Comparison of ENCODE assay signal across 8 cellular contexts in the genomic region with DNA sequence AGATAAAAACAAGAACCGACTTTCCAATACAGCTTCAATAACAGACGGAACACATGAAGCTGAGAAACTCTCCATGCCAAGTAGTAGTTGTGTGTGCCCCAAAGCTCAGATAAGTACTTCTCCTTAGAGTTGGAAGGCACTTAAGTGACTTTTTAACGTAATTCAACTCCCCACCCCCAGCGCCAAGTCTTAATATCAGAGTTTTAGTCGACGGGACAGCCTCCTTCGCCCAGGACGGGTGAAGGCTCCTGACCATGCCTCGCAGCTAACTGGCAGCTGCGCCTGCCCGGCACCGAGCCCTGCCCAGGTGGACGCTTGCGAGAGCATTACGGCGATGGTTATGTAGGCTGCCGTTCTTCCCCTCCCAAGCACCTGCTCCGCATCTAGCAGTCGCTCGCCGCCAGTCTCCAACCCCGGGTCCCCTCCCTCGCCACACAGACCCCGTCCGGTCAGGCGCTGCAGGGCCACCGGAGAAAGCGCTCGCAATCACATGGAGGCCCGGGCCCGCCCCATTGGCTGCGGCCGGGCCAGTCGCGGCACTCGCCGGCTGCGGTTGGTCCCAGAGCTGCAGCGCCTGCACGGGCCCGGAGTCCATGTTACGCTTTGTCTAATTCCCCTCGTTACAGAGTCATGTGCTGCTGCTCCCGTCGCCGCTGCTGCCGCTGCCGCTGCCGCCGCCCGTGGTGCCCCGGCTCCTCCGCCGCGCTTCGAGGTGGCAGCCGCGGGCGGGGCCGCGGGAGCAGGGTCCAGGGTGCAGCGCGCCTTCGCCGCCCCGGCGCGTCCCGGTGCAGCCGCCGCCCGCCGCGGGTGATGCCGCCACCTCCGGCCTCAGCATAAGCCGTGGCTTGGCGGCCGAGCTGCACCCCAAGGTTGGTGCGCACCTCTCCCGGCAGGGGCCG. TPM values are rescaled to one million over a fixed set of nuclear protein-coding genes. Genes with fewer than 3 reads are reported as not detected.
DNase-seq lines count a peak whose midpoint lies in the region; ATAC-seq and TF ChIP-seq lines count a peak whose summit lies in the region.

TSS of gene LRRC8D (plus strand) at position 610 of the 899 bp plus-strand sequence. CDS start 112,037 bp downstream, outside the sequence.

- H3K4me3 ChIP-seq in Jurkat, Clone E6-1 (ENCODE audit: low read length), result peak within 1 kb of the TSS; percentile 71
- peak within 1 kb of the TSS; percentile 66 to 76 for H3K4me3 ChIP-seq in Panc1 (ENCODE audit: low read depth in 2 of 2, low read length in 2 of 2)

- peak within 1 kb of the TSS; percentile 84 for H3K4me3 Mint-ChIP-seq in activated T-helper 1 cell treated with anti-CD3 and anti-CD28 coated beads, Interleukin-12 subunit alpha, Interleukin-12 subunit beta, Interleukin-2, Interleukin-4 antibody, amounts not matched to agents 30 ng/mL and 10 ng/mL and 1 ng/mL, durations not matched to agents 14 hours and 24 hours and 36 hours
- peak within 1 kb of the TSS; percentile 87 to 97 (median 94) for H3K4me3 Mint-ChIP-seq in naive B cell
- peak within 1 kb of the TSS; percentile 95 for H3K4me3 Mint-ChIP-seq in stimulated activated naive B cell treated with anti-CD40 and anti-IgM and Interleukin-4, amounts not matched to agents 10 μg/mL and 1 μg/mL and 100 μg/mL, for 72 hours

- peak; percentile 87 for DNase-seq in DMS79 treated with DMSO at 0.1 percent for 48 hours (lab: John Stamatoyannopoulos, UW)
- peak; percentile 40 for DNase-seq in Jurkat, Clone E6-1 (ENCODE audit: low read depth, low spot score)
- DNase-seq in Panc1 (ENCODE audit: low read depth, low spot score), result no peak
- DNase-seq in activated T-helper 1 cell treated with anti-CD3 and anti-CD28 coated beads, Interleukin-12 subunit alpha, Interleukin-12 subunit beta, Interleukin-2, Interleukin-4 antibody, amounts not matched to agents 30 ng/mL and 10 ng/mL and 1 ng/mL, durations not matched to agents 14 hours and 24 hours and 36 hours (ENCODE audit: low spot score), result peak; percentile 72
- peak; percentile 55 for DNase-seq in fibroblast of gingiva (ENCODE audit: low read depth)
- DNase-seq in naive B cell, result peak; percentile 82
- DNase-seq in stimulated activated naive B cell treated with anti-CD40 and anti-IgM and Interleukin-4, amounts not matched to agents 10 μg/mL and 1 μg/mL and 100 μg/mL, for 72 hours, result peak; percentile 77

- peaks cover 24% of the 10 kb centered on the region for H3K4me1 ChIP-seq in Panc1 (ENCODE audit: control insufficient read depth, insufficient read depth, low read length)

- intact Hi-C loops in Panc1 (cut with micrococcal nuclease; ENCODE audit: unreplicated experiment), result no loop called here
- intact Hi-C loops in activated T-helper 1 cell treated with anti-CD3 and anti-CD28 coated beads, Interleukin-12 subunit alpha, Interleukin-12 subunit beta, Interleukin-2, Interleukin-4 antibody, amounts not matched to agents 30 ng/mL and 10 ng/mL and 1 ng/mL, durations not matched to agents 14 hours and 24 hours and 36 hours (cut with micrococcal nuclease), result loop anchor here (1.0 to 2.0 kb wide), 8 partner anchors 16 to 209 kb away; partner anchors contain the start of genes LRRC8C and ZNF326

- CTCF ChIA-PET in Panc1 (lab: Charles Lee), result no interaction called here

- ATAC-seq in GM21619 (IDR thresholded peaks at IDR 0.05; ENCODE audit: unreplicated experiment), result peak; percentile 79
- ATAC-seq in Panc1, result peak; percentile 98
- peak; percentile 61 to 67 for ATAC-seq in naive B cell (ENCODE audit: low read depth in 2 of 2)
- ATAC-seq in stimulated activated naive B cell treated with anti-CD40 and anti-IgM and Interleukin-4, amounts not matched to agents 10 μg/mL and 1 μg/mL and 100 μg/mL, for 72 hours (replicated peaks), result peak; percentile 83 to 86

- H3K4me1 Mint-ChIP-seq in activated T-helper 1 cell treated with anti-CD3 and anti-CD28 coated beads, Interleukin-12 subunit alpha, Interleukin-12 subunit beta, Interleukin-2, Interleukin-4 antibody, amounts not matched to agents 30 ng/mL and 10 ng/mL and 1 ng/mL, durations not matched to agents 14 hours and 24 hours and 36 hours (ENCODE audit: low read depth), result peaks cover 15% of the 10 kb centered on the region
- H3K4me1 Mint-ChIP-seq in naive B cell, result peaks cover 37 to 66% (median 46%) of the 10 kb centered on the region in 3 donors
- H3K4me1 Mint-ChIP-seq in stimulated activated naive B cell treated with anti-CD40 and anti-IgM and Interleukin-4, amounts not matched to agents 10 μg/mL and 1 μg/mL and 100 μg/mL, for 72 hours, result peaks cover 41 to 64% of the 10 kb centered on the region in 2 donors

- H3K36me3 Mint-ChIP-seq in activated T-helper 1 cell treated with anti-CD3 and anti-CD28 coated beads, Interleukin-12 subunit alpha, Interleukin-12 subunit beta, Interleukin-2, Interleukin-4 antibody, amounts not matched to agents 30 ng/mL and 10 ng/mL and 1 ng/mL, durations not matched to agents 14 hours and 24 hours and 36 hours (ENCODE audit: low read depth), result peaks cover under 1% of the 10 kb centered on the region
- no peaks in the 10 kb centered on the region for H3K36me3 Mint-ChIP-seq in naive B cell
- peaks cover 11 to 19% of the 10 kb centered on the region in 2 donors for H3K36me3 Mint-ChIP-seq in stimulated activated naive B cell treated with anti-CD40 and anti-IgM and Interleukin-4, amounts not matched to agents 10 μg/mL and 1 μg/mL and 100 μg/mL, for 72 hours

- no peaks in the 10 kb centered on the region; the same call in 1 of the 2 replicates for H3K27me3 ChIP-seq in Panc1 (ENCODE audit: control insufficient read depth, insufficient read depth, low read length)

- peaks cover 8% of the 10 kb centered on the region for H3K27me3 Mint-ChIP-seq in activated T-helper 1 cell treated with anti-CD3 and anti-CD28 coated beads, Interleukin-12 subunit alpha, Interleukin-12 subunit beta, Interleukin-2, Interleukin-4 antibody, amounts not matched to agents 30 ng/mL and 10 ng/mL and 1 ng/mL, durations not matched to agents 14 hours and 24 hours and 36 hours (ENCODE audit: insufficient read depth)
- no peaks in the 10 kb centered on the region for H3K27me3 Mint-ChIP-seq in naive B cell
- H3K27me3 Mint-ChIP-seq in stimulated activated naive B cell treated with anti-CD40 and anti-IgM and Interleukin-4, amounts not matched to agents 10 μg/mL and 1 μg/mL and 100 μg/mL, for 72 hours, result no peaks in the 10 kb centered on the region

- no peaks in the 10 kb centered on the region for H3K9me3 ChIP-seq in Panc1 (ENCODE audit: control insufficient read depth, insufficient read depth, low read depth, low read length)

- H3K9me3 Mint-ChIP-seq in activated T-helper 1 cell treated with anti-CD3 and anti-CD28 coated beads, Interleukin-12 subunit alpha, Interleukin-12 subunit beta, Interleukin-2, Interleukin-4 antibody, amounts not matched to agents 30 ng/mL and 10 ng/mL and 1 ng/mL, durations not matched to agents 14 hours and 24 hours and 36 hours, result no peaks in the 10 kb centered on the region
- no peaks in the 10 kb centered on the region for H3K9me3 Mint-ChIP-seq in naive B cell
- no peaks in the 10 kb centered on the region for H3K9me3 Mint-ChIP-seq in stimulated activated naive B cell treated with anti-CD40 and anti-IgM and Interleukin-4, amounts not matched to agents 10 μg/mL and 1 μg/mL and 100 μg/mL, for 72 hours

- in situ Hi-C loops in Panc1 (cut with HindIII; ENCODE audit: low pct_unique_long_range_greater_than_20kb, low sequenced_read_pairs), result no loop called here

- BruUV-seq in Panc1 (replicated peaks; lab: Mats Ljungman, UMichigan), result no TSS peak

- TF ChIP-seq CTCF in Panc1 (IDR thresholded peaks at IDR 0.05), result no peak

- peak within 1 kb of the TSS; percentile 68 for H3K27ac Mint-ChIP-seq in activated T-helper 1 cell treated with anti-CD3 and anti-CD28 coated beads, Interleukin-12 subunit alpha, Interleukin-12 subunit beta, Interleukin-2, Interleukin-4 antibody, amounts not matched to agents 30 ng/mL and 10 ng/mL and 1 ng/mL, durations not matched to agents 14 hours and 24 hours and 36 hours
- H3K27ac Mint-ChIP-seq in naive B cell, result peak within 1 kb of the TSS; percentile 91 to 97 (median 95)
- peak within 1 kb of the TSS; percentile 94 for H3K27ac Mint-ChIP-seq in stimulated activated naive B cell treated with anti-CD40 and anti-IgM and Interleukin-4, amounts not matched to agents 10 μg/mL and 1 μg/mL and 100 μg/mL, for 72 hours

- no peaks in the 10 kb centered on the region for H3K36me3 ChIP-seq in Panc1 (ENCODE audit: control insufficient read depth, insufficient read depth, low read length)

- peak within 1 kb of the TSS; percentile 81 for H3K27ac ChIP-seq in Panc1 (ENCODE audit: low read length)

- POLR2A ChIA-PET in Panc1 (lab: Charles Lee), result no interaction called here

RNA-seq across cellular contexts. Expression of gene LRRC8D, which starts in this region (rescaled TPM):
- polyA plus RNA-seq in Jurkat, Clone E6-1 (2012; ENCODE audit: insufficient read depth, insufficient read length), result 17.1 TPM
- 43.3 TPM for total RNA-seq in Panc1 (2021; ENCODE audit: unreplicated experiment)
- 28.5 TPM for polyA plus RNA-seq in Panc1 (2012; ENCODE audit: insufficient read length)
- 43.3 and 45.0 TPM in 2 replicates for total RNA-seq in activated T-helper 1 cell treated with anti-CD3 and anti-CD28 coated beads, Interleukin-12 subunit alpha, Interleukin-12 subunit beta, Interleukin-2, Interleukin-4 antibody, amounts not matched to agents 30 ng/mL and 10 ng/mL and 1 ng/mL, durations not matched to agents 14 hours and 24 hours and 36 hours
- 10 to 100 TPM; 27.1 to 51.3 (median 39.0) TPM for polyA plus RNA-seq in naive B cell (ENCODE audit: low read depth in 6 of 6)
